In genomic region chr1:153032677-153033308, GRCh38 we compare ENCODE assay signal across 9 cellular contexts. TPM values are rescaled to one million over a fixed set of nuclear protein-coding genes. Genes with fewer than 3 reads are reported as not detected.
DNase-seq lines count a peak whose midpoint lies in the region; ATAC-seq and TF ChIP-seq lines count a peak whose summit lies in the region.
"Had no signal": no experiment of that assay in that cellular context is flagged by ENCODE, and none has a peak within 500 bp of the region (broad histone marks: within the 10 kb centered on the region; RNA-seq: fewer than 3 reads in every experiment).

No MANE protein-coding gene starts in this region.

- H3K36me3 ChIP-seq in brain microvascular endothelial cell (replicated peaks) (no peaks in the 10 kb centered on the region), tibial nerve (no peaks in the 10 kb centered on the region)

- H3K4me1 ChIP-seq in tibial nerve, result no peaks in the 10 kb centered on the region

- H3K4me3 ChIP-seq in LNCaP clone FGC (ENCODE audit: low read depth, low read length) (no peak overlapping the region), brain microvascular endothelial cell (ENCODE audit: low read depth, low read length) (no peak overlapping the region), tibial nerve (no peak overlapping the region)

- DNase-seq in EH (ENCODE audit: low read depth), result peak; percentile 62
- no peak for DNase-seq in LNCaP clone FGC (ENCODE audit: low read depth)
- peak; percentile 4 for DNase-seq in brain microvascular endothelial cell
- peak; percentile 20 for DNase-seq in myocyte (ENCODE audit: low read depth)
- DNase-seq in NCI-H2171 treated with DMSO at 0.1 percent for 48 hours (lab: John Stamatoyannopoulos, UW), result no peak
- DNase-seq in tibial nerve (ENCODE audit: low spot score in 2 of 2), result no peak
- DNase-seq: GOT3 had no signal

- H3K27ac ChIP-seq in brain microvascular endothelial cell, result no peak overlapping the region
- H3K27ac ChIP-seq in tibial nerve, result no peak overlapping the region

- no peak for ATAC-seq in HG02623 (IDR thresholded peaks at IDR 0.05; ENCODE audit: unreplicated experiment)
- ATAC-seq in HG02678 (IDR thresholded peaks at IDR 0.05; ENCODE audit: unreplicated experiment), result no peak

- H3K9me3 ChIP-seq in tibial nerve, result peaks cover 0 to 7% (median 0%) of the 10 kb centered on the region in 4 donors

- TF ChIP-seq CTCF in LNCaP clone FGC (IDR thresholded peaks at IDR 0.05; ENCODE audit: control insufficient read depth, extremely low read depth, insufficient read depth) (0 out of 2 replicates have a peak, but pooled peaks have one; percentile 17), brain microvascular endothelial cell (IDR thresholded peaks at IDR 0.05; ENCODE audit: low read depth, low read length, missing control alignments) (peak; percentile 18), tibial nerve (IDR thresholded peaks at IDR 0.05) (no peak)

- H3K27me3 ChIP-seq in brain microvascular endothelial cell (replicated peaks) (no peaks in the 10 kb centered on the region), tibial nerve (no peaks in the 10 kb centered on the region)

- no peak for TF ChIP-seq EP300 in tibial nerve (IDR thresholded peaks at IDR 0.05)

- WGBS in tibial nerve, 2 donors, result 38 to 43% methylated on average over 3 of the region's 3 CpGs

- TF ChIP-seq POLR2A in tibial nerve (IDR thresholded peaks at IDR 0.05), result no peak

- in situ Hi-C loops in brain microvascular endothelial cell (cut with HindIII; ENCODE audit: low pct_ligation_motif_present, low sequenced_read_pairs), result no loop called here

RNA-seq across cellular contexts. Expression of gene SPRR1B, which starts 1.8 kb away (rescaled TPM):
- total RNA-seq in myocyte (not detected in 2 replicates), tibial nerve (not detected)
- polyA plus RNA-seq in myocyte (2012), result not detected

RNA-seq across cellular contexts. Expression of gene SPRR2D, which starts 8.1 kb away (rescaled TPM):
- total RNA-seq in myocyte (not detected in 2 replicates), tibial nerve (not detected)
- polyA plus RNA-seq in myocyte (2012), result not detected

RNA-seq across cellular contexts. Expression of gene SPRR2A, which starts 24.5 kb away (rescaled TPM):
- total RNA-seq in myocyte, result not detected in 2 replicates
- polyA plus RNA-seq in myocyte (2012), result not detected
- total RNA-seq in tibial nerve, result not detected

RNA-seq across cellular contexts. Expression of gene SPRR3, which starts 31.2 kb away (rescaled TPM):
- not detected in 2 replicates for total RNA-seq in myocyte
- not detected for polyA plus RNA-seq in myocyte (2012)
- not detected for total RNA-seq in tibial nerve

RNA-seq across cellular contexts. Expression of gene SPRR2B, which starts 38.6 kb away (rescaled TPM):
- not detected in 2 replicates for total RNA-seq in myocyte
- not detected for polyA plus RNA-seq in myocyte (2012)
- not detected for total RNA-seq in tibial nerve

Comparison
In these comparisons a context has a peak if more than half of its experiments do, and no peak if none do; other contexts are left out.
1. DNase-seq: peak in EH (single experiment), brain microvascular endothelial cell (single experiment) and myocyte (single experiment); none in LNCaP clone FGC (single experiment), NCI-H2171 treated with DMSO at 0.1 percent for 48 hours (single experiment) and tibial nerve (0 of 2).
2. CTCF ChIP-seq: peak in LNCaP clone FGC (single experiment) and brain microvascular endothelial cell (single experiment); none in tibial nerve (0 of 5).